Comparison of ENCODE assay signal across 16 cellular contexts in genomic region chr6:168558686-168559085, GRCh38.
DNase-seq lines count a peak whose midpoint lies in the region; FAIRE-seq and TF ChIP-seq lines count a peak whose summit lies in the region.
"Had no signal": no experiment of that assay in that cellular context is flagged by ENCODE, and none has a peak within 500 bp of the region (broad histone marks: within the 10 kb centered on the region; RNA-seq: fewer than 3 reads in every experiment).

No MANE protein-coding gene starts in this region.

- H3K9ac ChIP-seq in MM.1S (ENCODE audit: low read length), result no peak overlapping the region

- TF ChIP-seq CTCF in HEK293 (tag by site-specific recombination; IDR thresholded peaks at IDR 0.05) (no peak), bronchial epithelial cell (IDR thresholded peaks at IDR 0.05; ENCODE audit: insufficient read depth, low read length, severe bottlenecking) (no peak), mesothelial cell of epicardium (IDR thresholded peaks at IDR 0.05; ENCODE audit: unreplicated experiment) (no peak), type B pancreatic cell (conservative IDR thresholded peaks at IDR 0.05) (no peak), MM.1S (IDR thresholded peaks at IDR 0.05; ENCODE audit: low read length) (no peak)

- H4K20me1 ChIP-seq in MM.1S (ENCODE audit: insufficient read depth, low read length), result no peaks in the 10 kb centered on the region

- DNase-seq in bronchial epithelial cell (ENCODE audit: low read depth) (no peak), mesothelial cell of epicardium (ENCODE audit: low spot score in 2 of 2, unreplicated experiment in 2 of 2) (no peak), type B pancreatic cell (ENCODE audit: extremely low spot score, unreplicated experiment) (peak; percentile 7), MM.1S (no peak), HuH-7 (ENCODE audit: low spot score) (no peak), KG1 (lab: John Stamatoyannopoulos, UW) (no peak)
- DNase-seq: BE2C; CD4-positive, alpha-beta memory T cell; DMS79 had no signal

- H3K27ac Mint-ChIP-seq in mesothelial cell of epicardium (peak overlapping the region; percentile 68), type B pancreatic cell (no peak overlapping the region)
- H3K27ac Mint-ChIP-seq: CD4-positive, alpha-beta memory T cell; IgD-negative memory B cell had no signal

- H3K4me2 ChIP-seq in MM.1S (ENCODE audit: low read depth, low read length), result no peak overlapping the region

- no peaks in the 10 kb centered on the region for H3F3A ChIP-seq in MM.1S (ENCODE audit: insufficient read depth, low read length)

- peaks cover 41% of the 10 kb centered on the region for H3K4me1 Mint-ChIP-seq in mesothelial cell of epicardium
- H3K4me1 Mint-ChIP-seq in type B pancreatic cell (ENCODE audit: unreplicated experiment), result peaks cover 12% of the 10 kb centered on the region
- H3K4me1 Mint-ChIP-seq: IgD-negative memory B cell had no signal

- H3K9me2 ChIP-seq in MM.1S (replicated peaks; ENCODE audit: insufficient read depth, low read length), result no peaks in the 10 kb centered on the region

- H3K27ac ChIP-seq in HEK293 (ENCODE audit: extremely low read depth, low read depth, low read length), result no peak overlapping the region
- H3K27ac ChIP-seq in MM.1S (ENCODE audit: low read length), result no peak overlapping the region
- H3K27ac ChIP-seq: C4-2B, HL-60 had no signal

- H3K27me3 Mint-ChIP-seq in mesothelial cell of epicardium (ENCODE audit: low read depth) (no peaks in the 10 kb centered on the region), type B pancreatic cell (peaks cover 6% of the 10 kb centered on the region)
- H3K27me3 Mint-ChIP-seq: CD4-positive, alpha-beta memory T cell had no signal

- H3K4me3 ChIP-seq in HEK293 (ENCODE audit: low read depth, low read length) (no peak overlapping the region), bronchial epithelial cell (ENCODE audit: low read depth, low read length) (no peak overlapping the region), MM.1S (ENCODE audit: low read length) (no peak overlapping the region)

- H2AFZ ChIP-seq in MM.1S (ENCODE audit: low read length), result no peak overlapping the region

- POLR2A ChIA-PET in HEK293 (lab: Yijun Ruan, JAX), result no interaction called here

- no peaks in the 10 kb centered on the region for H3K79me2 ChIP-seq in MM.1S (ENCODE audit: low read length)

- H3K36me3 ChIP-seq in HEK293 (ENCODE audit: control insufficient read depth in 2 of 2, insufficient read depth in 1 of 2, low read length in 2 of 2) (no peaks in the 10 kb centered on the region), bronchial epithelial cell (ENCODE audit: control insufficient read depth, insufficient read depth, low read length) (no peaks in the 10 kb centered on the region), MM.1S (replicated peaks; ENCODE audit: insufficient read depth, low read length) (no peaks in the 10 kb centered on the region)
- H3K36me3 ChIP-seq: BE2C had no signal

- H3K9me3 Mint-ChIP-seq in mesothelial cell of epicardium (no peaks in the 10 kb centered on the region), type B pancreatic cell (no peaks in the 10 kb centered on the region)

- H3K4me1 ChIP-seq in HEK293 (ENCODE audit: control insufficient read depth, insufficient read depth, low read length) (no peaks in the 10 kb centered on the region), MM.1S (ENCODE audit: low read length) (no peaks in the 10 kb centered on the region)
- H3K4me1 ChIP-seq: BE2C had no signal

- CTCF ChIA-PET in HEK293 (lab: Yijun Ruan, JAX), result interaction anchor here (0.6 kb wide), 1 partner anchor 13 kb away, joined by 5 read pairs; no protein-coding TSS in a partner anchor

- H3K4me3 Mint-ChIP-seq in mesothelial cell of epicardium, result no peak overlapping the region
- no peak overlapping the region for H3K4me3 Mint-ChIP-seq in type B pancreatic cell
- H3K4me3 Mint-ChIP-seq: CD4-positive, alpha-beta memory T cell; IgD-negative memory B cell had no signal

- H3K36me3 Mint-ChIP-seq in mesothelial cell of epicardium, result no peaks in the 10 kb centered on the region
- H3K36me3 Mint-ChIP-seq in type B pancreatic cell, result no peaks in the 10 kb centered on the region
- H3K36me3 Mint-ChIP-seq: CD4-positive, alpha-beta memory T cell; IgD-negative memory B cell had no signal

- H3K27me3 ChIP-seq in bronchial epithelial cell (ENCODE audit: control insufficient read depth, insufficient read depth, low read length), result no peaks in the 10 kb centered on the region
- H3K27me3 ChIP-seq in MM.1S (replicated peaks; ENCODE audit: insufficient read depth, low read length), result no peaks in the 10 kb centered on the region
- H3K27me3 ChIP-seq: BE2C had no signal

- H3K9me3 ChIP-seq in HEK293 (ENCODE audit: control insufficient read depth, insufficient read depth, low read depth, low read length), result no peaks in the 10 kb centered on the region
- no peaks in the 10 kb centered on the region for H3K9me3 ChIP-seq in MM.1S (replicated peaks; ENCODE audit: insufficient read depth, low read length)
- H3K9me3 ChIP-seq: BE2C had no signal

- FAIRE-seq in bronchial epithelial cell (lab: Jason Lieb, UNC), result peak; percentile 52
- FAIRE-seq: A204.1, GM12891, GM19239 had no signal

TF ChIP-seq in HEK293, 187 proteins besides CTCF, POLR2A, EP300 and RAD21:
- TF ChIP-seq ZNF843 (tag by site-specific recombination; IDR thresholded peaks at IDR 0.05) (no peak), ZNF645 (tag by site-specific recombination; IDR thresholded peaks at IDR 0.05) (no peak), ZEB2 (tag by site-specific recombination; IDR thresholded peaks at IDR 0.05) (no peak), MYNN (tag by site-specific recombination; IDR thresholded peaks at IDR 0.05; ENCODE audit: borderline replicate concordance) (no peak), PATZ1 (tag by site-specific recombination; IDR thresholded peaks at IDR 0.05) (no peak), SP7 (tag by site-specific recombination; IDR thresholded peaks at IDR 0.05) (no peak), ZSCAN4 (tag by site-specific recombination; IDR thresholded peaks at IDR 0.05) (peak; percentile 91), ZBTB26 (tag by site-specific recombination; optimal IDR thresholded peaks at IDR 0.05) (peak; percentile 18), ZNF610 (tag by site-specific recombination; IDR thresholded peaks at IDR 0.05; ENCODE audit: borderline replicate concordance) (no peak), ZNF26 (tag by site-specific recombination; IDR thresholded peaks at IDR 0.05) (no peak)
